ENCODE assay signal across 9 cellular contexts in genomic region chr15:34338347-34338746, GRCh38. TPM values are rescaled to one million over a fixed set of nuclear protein-coding genes. Genes with fewer than 3 reads are reported as not detected.
DNase-seq lines count a peak whose midpoint lies in the region; ATAC-seq and TF ChIP-seq lines count a peak whose summit lies in the region.
"Had no signal": no experiment of that assay in that cellular context is flagged by ENCODE, and none has a peak within 500 bp of the region (broad histone marks: within the 10 kb centered on the region; RNA-seq: fewer than 3 reads in every experiment).

No MANE protein-coding gene starts in this region.

- peaks cover 4% of the 10 kb centered on the region; the same call in 2 of the 3 replicates for H3K9me3 Mint-ChIP-seq in GM23338

- TF ChIP-seq POLR2A in sigmoid colon (IDR thresholded peaks at IDR 0.05), result no peak

- H3K4me3 ChIP-seq in GM23338 (peak overlapping the region; percentile 97), SK-N-MC (peak overlapping the region; percentile 88), fibroblast of mammary gland (ENCODE audit: control insufficient read depth, low read depth, low read length) (peak overlapping the region; percentile 27), sigmoid colon (peak overlapping the region in 3 of 4 donors; percentile 93 to 95 (median 93))

- TF ChIP-seq CTCF in GM23338 (conservative IDR thresholded peaks at IDR 0.05; ENCODE audit: low read depth in 2 of 2) (no peak), fibroblast of mammary gland (conservative IDR thresholded peaks at IDR 0.05; ENCODE audit: control insufficient read depth, insufficient read depth, low read depth, low read length) (no peak), sigmoid colon (IDR thresholded peaks at IDR 0.05) (no peak)

- no peaks in the 10 kb centered on the region for H3K9me3 ChIP-seq in SK-N-MC (ENCODE audit: low read depth, low read length)
- H3K9me3 ChIP-seq in sigmoid colon, result no peaks in the 10 kb centered on the region

- H3K4me1 ChIP-seq in GM23338 (ENCODE audit: insufficient read depth) (peaks cover 19% of the 10 kb centered on the region), sigmoid colon (peaks cover 0 to 47% (median 28%) of the 10 kb centered on the region in 4 donors)

- no peaks in the 10 kb centered on the region for H3F3A ChIP-seq in GM23338 (replicated peaks; ENCODE audit: low read depth)

- intact Hi-C loops in sigmoid colon (cut with DNase I), result loop anchor here (5.0 to 10.0 kb wide), 2 partner anchors 111 to 1206 kb away; partner anchors contain the start of genes DPH6 and EMC4

- peaks cover 24% of the 10 kb centered on the region for H3K79me2 ChIP-seq in GM23338 (replicated peaks; ENCODE audit: insufficient read depth)

- peak overlapping the region; percentile 94 for H3K4me3 Mint-ChIP-seq in GM23338

- H3K9ac ChIP-seq in SK-N-MC (ENCODE audit: insufficient read length), result no peak overlapping the region

- peak overlapping the region; percentile 91 for H3K4me2 ChIP-seq in GM23338

- no peak for TF ChIP-seq EP300 in sigmoid colon (IDR thresholded peaks at IDR 0.05)

- H3K27me3 ChIP-seq in GM23338 (ENCODE audit: insufficient read depth), result no peaks in the 10 kb centered on the region
- H3K27me3 ChIP-seq in sigmoid colon, result no peaks in the 10 kb centered on the region

- no peak overlapping the region for H3K27ac Mint-ChIP-seq in GM23338

- H4K20me1 ChIP-seq in GM23338 (replicated peaks; ENCODE audit: insufficient read depth), result peaks cover 10% of the 10 kb centered on the region; the same call in 1 of the 2 replicates

- H3K9me2 ChIP-seq in GM23338 (ENCODE audit: insufficient read depth), result no peaks in the 10 kb centered on the region

- WGBS in sigmoid colon, 2 donors, result 83 to 87% methylated on average over 16 of the region's 16 CpGs

- H3K36me3 ChIP-seq in GM23338 (ENCODE audit: insufficient read depth) (peaks cover 7% of the 10 kb centered on the region), SK-N-MC (ENCODE audit: insufficient read depth, low read length) (peaks cover 31% of the 10 kb centered on the region), sigmoid colon (peaks cover 0 to 19% (median 8%) of the 10 kb centered on the region in 4 donors)

- H2AFZ ChIP-seq in GM23338, result peak overlapping the region; percentile 86; the same call in 1 of the 2 replicates

- peak; percentile 50 for DNase-seq in GM23338 (ENCODE audit: low spot score)
- no peak for DNase-seq in SK-N-MC (ENCODE audit: low read depth, low spot score)
- no peak for DNase-seq in fibroblast of mammary gland (ENCODE audit: low read depth)
- no peak for DNase-seq in sigmoid colon
- no peak for DNase-seq in SIG-M5 treated with dmso at 0.1 percent for 504 hours (lab: John Stamatoyannopoulos, UW; ENCODE audit: unreplicated experiment)
- no peak for DNase-seq in effector CD8-positive, alpha-beta T cell (lab: John Stamatoyannopoulos, UW)
- no peak for DNase-seq in HK-2 (ENCODE audit: unreplicated experiment)

- H3K36me3 Mint-ChIP-seq in GM23338 (ENCODE audit: low read depth), result peaks cover 29% of the 10 kb centered on the region

- peak overlapping the region; percentile 65 for H3K27ac ChIP-seq in GM23338 (ENCODE audit: low read depth)
- H3K27ac ChIP-seq in SK-N-MC, result no peak overlapping the region
- peak overlapping the region; percentile 89 to 91 (median 90) for H3K27ac ChIP-seq in sigmoid colon

- ATAC-seq in GM23338 (no peak), GM21390 (IDR thresholded peaks at IDR 0.05; ENCODE audit: unreplicated experiment) (no peak)

- peaks cover 5% of the 10 kb centered on the region for H3K27me3 Mint-ChIP-seq in GM23338 (ENCODE audit: insufficient read depth, low read depth, poor library complexity)

- H3K4me1 Mint-ChIP-seq in GM23338, result peaks cover 16% of the 10 kb centered on the region

TF ChIP-seq in GM23338, 12 proteins besides CTCF, POLR2A, EP300 and RAD21 (continues in another document):
- TF ChIP-seq EZH2 (IDR thresholded peaks at IDR 0.05; ENCODE audit: low read depth, unreplicated experiment) (no peak), CREB1 (CRISPR knock-in tag; IDR thresholded peaks at IDR 0.05; ENCODE audit: low read depth) (no peak), ETS1 (IDR thresholded peaks at IDR 0.05) (no peak), STAT1 (IDR thresholded peaks at IDR 0.05; ENCODE audit: unreplicated experiment) (no peak), JUNB (IDR thresholded peaks at IDR 0.05; ENCODE audit: unreplicated experiment) (no peak), POLR2AphosphoS5 (IDR thresholded peaks at IDR 0.05; ENCODE audit: low read depth) (no peak), ZNF114 (CRISPR knock-in tag; IDR thresholded peaks at IDR 0.05) (no peak), NANOG (IDR thresholded peaks at IDR 0.05; ENCODE audit: borderline replicate concordance) (no peak)

RNA-seq across cellular contexts. Expression of gene SLC12A6, which starts 0.8 kb away (rescaled TPM):
- 14.1 and 16.1 TPM in 2 replicates for total RNA-seq in GM23338 (2014; rRNA removed; shearing (Covaris generic))
- polyA plus RNA-seq in GM23338 (2016; fragmentation: Nextera tagmentation; extraction: Ambion mirVana) (2.4 and 2.5 TPM in 2 replicates), sigmoid colon (10 to 100 TPM in 1 of 3 donors, 1 to 10 TPM in 2; 1.4 to 10.1 (median 2.4) TPM)
- 10 to 100 TPM; 14.3 to 22.7 (median 20.0) TPM for total RNA-seq in sigmoid colon

RNA-seq across cellular contexts. Expression of gene NOP10, which starts 4.6 kb away (rescaled TPM):
- total RNA-seq in GM23338 (2014; rRNA removed; shearing (Covaris generic)), result 417 and 566 TPM in 2 replicates
- polyA plus RNA-seq in GM23338 (2016; fragmentation: Nextera tagmentation; extraction: Ambion mirVana) (718 and 746 TPM in 2 replicates), sigmoid colon (100 to 1,000 TPM; 245 to 532 (median 425) TPM)
- total RNA-seq in sigmoid colon, result 100 to 1,000 TPM in 3 of 4 donors, 10 to 100 TPM in 1; 67.6 to 160 (median 118) TPM

RNA-seq across cellular contexts. Expression of gene NUTM1, which starts 4.8 kb away (rescaled TPM):
- 1.0 and 1.2 TPM in 2 replicates for total RNA-seq in GM23338 (2014; rRNA removed; shearing (Covaris generic))
- polyA plus RNA-seq in GM23338 (2016; fragmentation: Nextera tagmentation; extraction: Ambion mirVana), result 0.16 and 0.40 TPM in 2 replicates
- not detected for total RNA-seq in sigmoid colon
- polyA plus RNA-seq in sigmoid colon, result under 1 TPM in 1 of 3 donors, not detected in 2; 0.01 TPM
- polyA plus RNA-seq: esophagus had no signal

RNA-seq across cellular contexts. Expression of gene LPCAT4, which starts 28.6 kb away (rescaled TPM):
- 16.9 and 36.8 TPM in 2 replicates for total RNA-seq in GM23338 (2014; rRNA removed; shearing (Covaris generic))
- polyA plus RNA-seq in GM23338 (2016; fragmentation: Nextera tagmentation; extraction: Ambion mirVana) (49.1 and 50.1 TPM in 2 replicates), sigmoid colon (100 to 1,000 TPM in 1 of 3 donors, 10 to 100 TPM in 2; 24.5 to 122 (median 26.4) TPM)
- total RNA-seq in sigmoid colon, result 10 to 100 TPM in 3 of 4 donors, 1 to 10 TPM in 1; 9.6 to 25.2 (median 15.6) TPM

Comparison
In these comparisons a context has a peak if more than half of its experiments do, and no peak if none do; other contexts are left out.
1. H3K4me3 ChIP-seq: peak in every context shown above with its lines; median percentile 97 in GM23338; 93 in sigmoid colon; 88 in SK-N-MC; 27 in fibroblast of mammary gland.